In the genomic region with DNA sequence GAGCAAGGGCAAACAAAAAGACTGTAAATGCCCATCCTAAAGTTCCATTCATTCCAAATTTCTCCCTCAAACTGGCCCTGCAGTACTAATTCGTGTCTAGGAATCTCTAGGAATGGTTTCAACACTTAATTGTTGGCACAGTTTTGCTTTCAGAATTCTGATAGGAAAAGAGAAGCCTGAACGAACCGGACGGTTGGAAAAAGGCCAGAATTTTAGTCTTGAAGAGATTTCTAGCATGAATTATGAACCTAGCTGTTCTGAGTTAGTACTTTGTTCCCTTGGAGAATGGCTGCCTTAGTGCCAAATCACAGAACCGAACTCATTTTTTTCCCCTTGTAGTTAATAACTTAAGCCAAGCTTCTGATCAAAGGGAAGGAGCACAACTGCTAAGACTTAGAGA, we compare ENCODE assay signal across 22 cellular contexts.
A peak's percentile ranks its signal among the peaks of the same experiment; 100 is the strongest.
DNase-seq lines count a peak whose midpoint lies in the region; ATAC-seq and TF ChIP-seq lines count a peak whose summit lies in the region.
"Had no signal": no experiment of that assay in that cellular context is flagged by ENCODE, and none has a peak within 500 bp of the region (broad histone marks: within the 10 kb centered on the region; RNA-seq: fewer than 3 reads in every experiment).

No MANE protein-coding gene starts in this region.

- H3K4me3 ChIP-seq in adipocyte (ENCODE audit: low read length) (peak overlapping the region; percentile 60), fibroblast of mammary gland (ENCODE audit: control insufficient read depth, low read depth, low read length) (no peak overlapping the region), rectal smooth muscle tissue (ENCODE audit: low read length) (no peak overlapping the region)
- H3K4me3 ChIP-seq: lung, Peyer's patch, skin epidermis had no signal

- H3K36me3 ChIP-seq in adipocyte (ENCODE audit: control insufficient read depth, insufficient read depth, low read length, severe bottlenecking): no peaks in the 10 kb centered on the region
- H3K36me3 ChIP-seq in rectal smooth muscle tissue (ENCODE audit: control insufficient read depth, insufficient read depth, low read length): no peaks in the 10 kb centered on the region
- H3K36me3 ChIP-seq: Peyer's patch had no signal

- H3K9me3 ChIP-seq in adipocyte (ENCODE audit: control insufficient read depth, low read length): no peaks in the 10 kb centered on the region
- H3K9me3 ChIP-seq: Peyer's patch had no signal

- ATAC-seq in GM19395 (IDR thresholded peaks at IDR 0.05; ENCODE audit: unreplicated experiment): no peak
- no peak for ATAC-seq in GM19455 (IDR thresholded peaks at IDR 0.05; ENCODE audit: unreplicated experiment)
- ATAC-seq: activated CD4-positive, alpha-beta T cell treated with anti-CD3 and anti-CD28 coated beads for 36 hours; activated naive CD8-positive, alpha-beta T cell treated with anti-CD3 and anti-CD28 coated beads, Interleukin-2, amount 50 U/mL, for 24 hours; esophagus mucosa had no signal

- H3K9ac ChIP-seq in adipocyte (ENCODE audit: low read length): no peak overlapping the region
- H3K9ac ChIP-seq in rectal smooth muscle tissue (ENCODE audit: low read length): no peak overlapping the region

- peak overlapping the region; percentile 2 for H3K27ac ChIP-seq in rectal smooth muscle tissue (ENCODE audit: low read depth, low read length)
- H3K27ac ChIP-seq: Peyer's patch had no signal

- DNase-seq in AG09319 (ENCODE audit: extremely low read depth, low read depth): peak; percentile 30
- peak; percentile 57 for DNase-seq in adipocyte (ENCODE audit: low read depth)
- DNase-seq in fibroblast of mammary gland (ENCODE audit: low read depth): peak; percentile 60
- no peak for DNase-seq in glomerular visceral epithelial cell (ENCODE audit: extremely low spot score)
- no peak for DNase-seq in NCI-H2029 treated with DMSO at 0.1 percent for 48 hours (lab: John Stamatoyannopoulos, UW)
- DNase-seq: activated CD4-positive, alpha-beta T cell treated with anti-CD3 and anti-CD28 coated beads for 36 hours; activated effector memory CD4-positive, alpha-beta T cell treated with Interleukin-2 at 50 U/mL for 16 hours; activated naive CD8-positive, alpha-beta T cell treated with anti-CD3 and anti-CD28 coated beads, Interleukin-2, amount 50 U/mL, for 24 hours; CD4-positive, alpha-beta memory T cell; central memory CD4-positive, alpha-beta T cell; KBM-7; naive B cell; NCI-H2029; NK-92 treated with Interleukin-12 subunit alpha and Interleukin-12 subunit beta, amount 100 ng/mL, for 24 hours; Peyer's patch; stimulated activated CD4-positive, alpha-beta T cell treated with anti-CD3 and anti-CD28 coated beads, Interleukin-4, amount 100 ng/mL, for 24 hours had no signal

- no peaks in the 10 kb centered on the region for H3K27me3 ChIP-seq in adipocyte (replicated peaks; ENCODE audit: control insufficient read depth, insufficient read depth, low read length)
- H3K27me3 ChIP-seq in rectal smooth muscle tissue (ENCODE audit: control insufficient read depth, insufficient read depth, low read length): no peaks in the 10 kb centered on the region
- H3K27me3 ChIP-seq: Peyer's patch had no signal

- TF ChIP-seq CTCF in AG09319 (IDR thresholded peaks at IDR 0.05; ENCODE audit: low read depth, low read length): no peak
- TF ChIP-seq CTCF in fibroblast of mammary gland (conservative IDR thresholded peaks at IDR 0.05; ENCODE audit: control insufficient read depth, insufficient read depth, low read depth, low read length): no peak

- H3K4me1 ChIP-seq in adipocyte (ENCODE audit: control insufficient read depth, insufficient read depth, low read length) (peaks cover 32% of the 10 kb centered on the region), rectal smooth muscle tissue (ENCODE audit: control insufficient read depth, insufficient read depth, low read length) (peaks cover 6% of the 10 kb centered on the region)
- H3K4me1 ChIP-seq: Peyer's patch had no signal

Comparison
In these comparisons a context has a peak if more than half of its experiments do, and no peak if none do; other contexts are left out.
1. DNase-seq: peak in AG09319 (single experiment), adipocyte (single experiment) and fibroblast of mammary gland (single experiment); none in glomerular visceral epithelial cell (single experiment) and NCI-H2029 treated with DMSO at 0.1 percent for 48 hours (single experiment).